In genomic region chr5:83711982-83712601, GRCh38 we compare ENCODE assay signal across 9 cellular contexts. TPM values are rescaled to one million over a fixed set of nuclear protein-coding genes. Genes with fewer than 3 reads are reported as not detected.
DNase-seq lines count a peak whose midpoint lies in the region; ATAC-seq and TF ChIP-seq lines count a peak whose summit lies in the region.
"Had no signal": no experiment of that assay in that cellular context is flagged by ENCODE, and none has a peak within 500 bp of the region (broad histone marks: within the 10 kb centered on the region; RNA-seq: fewer than 3 reads in every experiment).

No MANE protein-coding gene starts in this region.

- H3K4me3 ChIP-seq in spleen = no peak overlapping the region

- peaks cover 0 to 3% (median 0%) of the 10 kb centered on the region in 8 donors for H3K9me3 ChIP-seq in spleen

- no peak overlapping the region for H3K27ac ChIP-seq in foreskin keratinocyte
- no peak overlapping the region for H3K27ac ChIP-seq in spleen

- TF ChIP-seq POLR2A in spleen (IDR thresholded peaks at IDR 0.05) = no peak

- peak; percentile 25 for DNase-seq in NCI-H510A treated with DMSO at 0.1 percent for 48 hours (lab: John Stamatoyannopoulos, UW)
- no peak for DNase-seq in NCI-H510A (lab: John Stamatoyannopoulos, UW)
- DNase-seq in T-helper 9 cell = peak; percentile 1
- peak in 1 of 2 donors; percentile 25 for DNase-seq in foreskin keratinocyte
- DNase-seq in spleen = no peak
- DNase-seq in islet precursor cell = no peak

- intact Hi-C loops in spleen (cut with DNase I; ENCODE audit: low total_unique reads) = no loop called here

- TF ChIP-seq CTCF in foreskin keratinocyte (conservative IDR thresholded peaks at IDR 0.05) (peak; percentile 70), spleen (IDR thresholded peaks at IDR 0.05 in 8 of 11, conservative IDR thresholded peaks at IDR 0.05 in 3 of 11) (peak in 10 of 11 experiments; percentile 31 to 77 (median 67))

- ATAC-seq in GM19452 (IDR thresholded peaks at IDR 0.05; ENCODE audit: unreplicated experiment) (peak; percentile 79), HG03565 (IDR thresholded peaks at IDR 0.05; ENCODE audit: unreplicated experiment) (peak; percentile 88), foreskin keratinocyte (peak; percentile 48)

- WGBS in spleen, 5 donors = 48 to 53% (median 51%) methylated on average over 2 of the region's 2 CpGs

- no peaks in the 10 kb centered on the region for H3K36me3 ChIP-seq in spleen

- H3K27me3 ChIP-seq in foreskin keratinocyte = peaks cover 12% of the 10 kb centered on the region
- H3K27me3 ChIP-seq in spleen (replicated peaks in 1 of 7) = peaks cover 0 to 8% (median 0%) of the 10 kb centered on the region in 7 donors

- H3K4me1 ChIP-seq in foreskin keratinocyte = no peaks in the 10 kb centered on the region
- no peaks in the 10 kb centered on the region for H3K4me1 ChIP-seq in spleen

RNA-seq across cellular contexts. Expression of gene HAPLN1, which starts 8.6 kb away (rescaled TPM):
- total RNA-seq in foreskin keratinocyte (not detected in 2 replicates), spleen (not detected)
- polyA plus RNA-seq in foreskin keratinocyte (not detected in 2 replicates), spleen (not detected)
- polyA plus RNA-seq: adipose tissue had no signal

Comparison
In these comparisons a context has a peak if more than half of its experiments do, and no peak if none do; other contexts are left out.
1. DNase-seq: peak in NCI-H510A treated with DMSO at 0.1 percent for 48 hours (single experiment) and T-helper 9 cell (single experiment); none in NCI-H510A (single experiment), spleen (single experiment) and islet precursor cell (single experiment).
2. Peak in every context shown above with its lines, with median percentiles within 50 percentile points of each other: ATAC-seq.